ENCODE assay signal across 8 cellular contexts in genomic region chr1:24027838-24028468, GRCh38. TPM values are rescaled to one million over a fixed set of nuclear protein-coding genes. Genes with fewer than 3 reads are reported as not detected.
DNase-seq lines count a peak whose midpoint lies in the region; ATAC-seq and TF ChIP-seq lines count a peak whose summit lies in the region.

No MANE protein-coding gene starts in this region.

- no peak overlapping the region for H3K27ac ChIP-seq in coronary artery

- H3K4me3 Mint-ChIP-seq in mesothelial cell of epicardium = no peak overlapping the region

- no peaks in the 10 kb centered on the region for H3K27me3 Mint-ChIP-seq in mesothelial cell of epicardium (ENCODE audit: low read depth)

- no peaks in the 10 kb centered on the region for H3K36me3 Mint-ChIP-seq in mesothelial cell of epicardium

- H3K4me3 ChIP-seq in coronary artery = no peak overlapping the region

- DNase-seq in NCI-H2029 (lab: John Stamatoyannopoulos, UW) = peak; percentile 15
- DNase-seq in NCI-H2029 treated with DMSO at 0.1 percent for 48 hours (lab: John Stamatoyannopoulos, UW) = no peak
- DNase-seq in NCI-H2227 treated with DMSO at 0.1 percent for 48 hours (lab: John Stamatoyannopoulos, UW) = peak; percentile 14
- DNase-seq in coronary artery (ENCODE audit: low spot score) = no peak
- DNase-seq in mesothelial cell of epicardium (ENCODE audit: low spot score in 2 of 2, unreplicated experiment in 2 of 2) = no peak

- peak; percentile 30 for TF ChIP-seq CTCF in coronary artery (IDR thresholded peaks at IDR 0.05)
- TF ChIP-seq CTCF in mesothelial cell of epicardium (IDR thresholded peaks at IDR 0.05; ENCODE audit: unreplicated experiment) = no peak

- peaks cover 9% of the 10 kb centered on the region for H3K4me1 Mint-ChIP-seq in mesothelial cell of epicardium

- H3K9me3 Mint-ChIP-seq in mesothelial cell of epicardium = no peaks in the 10 kb centered on the region

- no peak for ATAC-seq in GM18909 (IDR thresholded peaks at IDR 0.05; ENCODE audit: poor library complexity, unreplicated experiment)
- no peak for ATAC-seq in GM19455 (IDR thresholded peaks at IDR 0.05; ENCODE audit: unreplicated experiment)
- no peak for ATAC-seq in GM19328 (IDR thresholded peaks at IDR 0.05; ENCODE audit: unreplicated experiment)

- peak overlapping the region; percentile 1 for H3K27ac Mint-ChIP-seq in mesothelial cell of epicardium

RNA-seq across cellular contexts. Expression of gene SRSF10, which starts 47.8 kb away (rescaled TPM):
- 201 to 216 TPM (median 208 TPM) in 3 replicates for total RNA-seq in mesothelial cell of epicardium

Comparison
In these comparisons a context has a peak if more than half of its experiments do, and no peak if none do; other contexts are left out.
1. DNase-seq: peak in NCI-H2029 (single experiment) and NCI-H2227 treated with DMSO at 0.1 percent for 48 hours (single experiment); none in NCI-H2029 treated with DMSO at 0.1 percent for 48 hours (single experiment), coronary artery (single experiment) and mesothelial cell of epicardium (0 of 2).